8 cellular contexts compared by ENCODE assay signal in genomic region chr3:184525337-184526157, GRCh38. TPM values are rescaled to one million over a fixed set of nuclear protein-coding genes. Genes with fewer than 3 reads are reported as not detected.
DNase-seq lines count a peak whose midpoint lies in the region; ATAC-seq, FAIRE-seq and TF ChIP-seq lines count a peak whose summit lies in the region.

No MANE protein-coding gene starts in this region.

- H3K9me3 ChIP-seq in Panc1 (ENCODE audit: control insufficient read depth, insufficient read depth, low read depth, low read length) (no peaks in the 10 kb centered on the region), ectodermal cell (ENCODE audit: control insufficient read depth, low read length) (no peaks in the 10 kb centered on the region), mucosa of descending colon (no peaks in the 10 kb centered on the region)

- H3K27me3 ChIP-seq in Panc1 (ENCODE audit: control insufficient read depth, insufficient read depth, low read length): peaks cover 50% of the 10 kb centered on the region
- H3K27me3 ChIP-seq in ectodermal cell (ENCODE audit: control insufficient read depth, insufficient read depth, low read length, poor library complexity, severe bottlenecking): peaks cover 28% of the 10 kb centered on the region

- BruUV-seq in Panc1 (replicated peaks; lab: Mats Ljungman, UMichigan): no TSS peak

- peak; percentile 59 for ATAC-seq in Panc1
- peak; percentile 53 for ATAC-seq in mucosa of descending colon
- ATAC-seq in GM19397 (IDR thresholded peaks at IDR 0.05; ENCODE audit: unreplicated experiment): no peak
- ATAC-seq in HG02798 (IDR thresholded peaks at IDR 0.05; ENCODE audit: poor library complexity, unreplicated experiment): no peak

- WGBS in ectodermal cell, 2 experiments: 0 to 1% methylated on average over 66 of the region's 66 CpGs

- no peak for DNase-seq in Panc1 (ENCODE audit: low read depth, low spot score)
- peak in 1 of 3 donors; percentile 47 for DNase-seq in mucosa of descending colon
- peak; percentile 43 for DNase-seq in urothelium cell line (ENCODE audit: low spot score)
- DNase-seq in LoVo (ENCODE audit: low spot score): no peak

- no peak for TF ChIP-seq CTCF in Panc1 (IDR thresholded peaks at IDR 0.05)
- no peak for TF ChIP-seq CTCF in mucosa of descending colon (IDR thresholded peaks at IDR 0.05)

- no peak for FAIRE-seq in urothelium cell line (lab: Jason Lieb, UNC)

- intact Hi-C loops in Panc1 (cut with micrococcal nuclease; ENCODE audit: unreplicated experiment) (no loop called here), mucosa of descending colon (cut with DNase I, micrococcal nuclease) (no loop called here)

- H3K4me3 ChIP-seq in GM08714 (ENCODE audit: low read length) (peak overlapping the region; percentile 60; the same call in 1 of the 2 replicates), Panc1 (ENCODE audit: low read depth in 2 of 2, low read length in 2 of 2) (peak overlapping the region; percentile 31 to 47), ectodermal cell (ENCODE audit: insufficient read depth, low read depth, low read length) (peak overlapping the region; percentile 42), mucosa of descending colon (no peak overlapping the region)

- CTCF ChIA-PET in Panc1 (lab: Charles Lee): interaction anchor here (0.7 kb wide), 1 partner anchor 12 kb away, joined by 4 read pairs; no protein-coding TSS in a partner anchor

- H3K27ac ChIP-seq in Panc1 (ENCODE audit: low read length) (no peak overlapping the region), ectodermal cell (ENCODE audit: insufficient read depth, low read depth, low read length, poor library complexity, severe bottlenecking) (no peak overlapping the region)

- POLR2A ChIA-PET in Panc1 (lab: Charles Lee): interaction anchor here (0.5 kb wide), 1 partner anchor 105 kb away, joined by 7 read pairs; no protein-coding TSS in a partner anchor

- in situ Hi-C loops in Panc1 (cut with HindIII; ENCODE audit: low pct_unique_long_range_greater_than_20kb, low sequenced_read_pairs): no loop called here

- H3K36me3 ChIP-seq in Panc1 (ENCODE audit: control insufficient read depth, insufficient read depth, low read length): no peaks in the 10 kb centered on the region
- H3K36me3 ChIP-seq in ectodermal cell (ENCODE audit: control insufficient read depth, insufficient read depth, low read length): no peaks in the 10 kb centered on the region
- H3K36me3 ChIP-seq in mucosa of descending colon (ENCODE audit: low read depth): no peaks in the 10 kb centered on the region

- peaks cover 4% of the 10 kb centered on the region; the same call in 1 of the 2 replicates for H3K4me1 ChIP-seq in Panc1 (ENCODE audit: control insufficient read depth, insufficient read depth, low read length)
- no peaks in the 10 kb centered on the region for H3K4me1 ChIP-seq in ectodermal cell (ENCODE audit: control insufficient read depth, insufficient read depth, low read length)
- peaks cover 14% of the 10 kb centered on the region for H3K4me1 ChIP-seq in mucosa of descending colon (ENCODE audit: low read depth)

RNA-seq across cellular contexts. Expression of gene EPHB3, which starts 36.0 kb away (rescaled TPM):
- total RNA-seq in Panc1 (2021; ENCODE audit: unreplicated experiment): 6.0 TPM
- 9.6 TPM for polyA plus RNA-seq in Panc1 (2012; ENCODE audit: insufficient read length)
- polyA plus RNA-seq in ectodermal cell (2013, experiment 1 of 4): 4.5 TPM
- polyA plus RNA-seq in ectodermal cell (2013, experiment 2 of 4): 3.9 TPM
- polyA plus RNA-seq in ectodermal cell (2013, experiment 3 of 4): 4.7 TPM
- 4.4 TPM for polyA plus RNA-seq in ectodermal cell (2013, experiment 4 of 4)
- 10 to 100 TPM; 14.1 to 57.2 (median 33.6) TPM for total RNA-seq in mucosa of descending colon

Comparison
In these comparisons a context has a peak if more than half of its experiments do, and no peak if none do; other contexts are left out.
1. ATAC-seq: peak in Panc1 (single experiment) and mucosa of descending colon (single experiment); none in GM19397 (single experiment) and HG02798 (single experiment).